In genomic region chr12:115914122-115914521, GRCh38 we compare ENCODE assay signal across 17 cellular contexts.
DNase-seq lines count a peak whose midpoint lies in the region; TF ChIP-seq lines count a peak whose summit lies in the region.
"Had no signal": no experiment of that assay in that cellular context is flagged by ENCODE, and none has a peak within 500 bp of the region (broad histone marks: within the 10 kb centered on the region; RNA-seq: fewer than 3 reads in every experiment).

No MANE protein-coding gene starts in this region.

- no peaks in the 10 kb centered on the region for H3K4me1 ChIP-seq in Karpas-422 (ENCODE audit: low read length)
- H3K4me1 ChIP-seq in thyroid gland: peaks cover 0 to 9% of the 10 kb centered on the region in 2 donors
- H3K4me1 ChIP-seq: BE2C, BLaER1, Caco-2 had no signal

- H3K79me2 ChIP-seq in Karpas-422 (ENCODE audit: low read length): no peaks in the 10 kb centered on the region

- H3K4me3 ChIP-seq in Karpas-422 (ENCODE audit: low read length) (no peak overlapping the region), coronary artery (no peak overlapping the region), thyroid gland (replicated peaks in 1 of 3) (no peak overlapping the region)
- H3K4me3 ChIP-seq: BLaER1 had no signal

- intact Hi-C loops in thyroid gland (cut with DNase I): loop anchor here (10.0 kb wide), 1 partner anchor 1289 kb away; no protein-coding TSS in a partner anchor

- H2AFZ ChIP-seq in Karpas-422 (ENCODE audit: low read length): no peak overlapping the region

- no peak for TF ChIP-seq POLR2A in thyroid gland (IDR thresholded peaks at IDR 0.05)

- H3K9me3 ChIP-seq in Karpas-422 (ENCODE audit: low read length) (no peaks in the 10 kb centered on the region), thyroid gland (no peaks in the 10 kb centered on the region)
- H3K9me3 ChIP-seq: BE2C, BLaER1, Caco-2 had no signal

- DNase-seq in Karpas-422 (peak; percentile 26), coronary artery (ENCODE audit: low spot score) (peak; percentile 11), islet precursor cell (peak; percentile 38), thyroid gland (no peak), caudate nucleus (lab: John Stamatoyannopoulos, UW) (no peak)
- DNase-seq: 8988T; ACHN; BE2C; C1 segment of cervical spinal cord; Caco-2; Calu3; CD4-positive, alpha-beta memory T cell; CD4-positive, CD25-positive, alpha-beta regulatory T cell; CD8-positive, alpha-beta memory T cell; DMS79 treated with DMSO at 0.1 percent for 48 hours; GF-D8 had no signal

- no peak overlapping the region for H3K4me2 ChIP-seq in Karpas-422 (ENCODE audit: low read depth, low read length, poor library complexity, severe bottlenecking)
- H3K4me2 ChIP-seq: BLaER1 had no signal

- no peak overlapping the region for H3K9ac ChIP-seq in Karpas-422 (ENCODE audit: low read length)
- H3K9ac ChIP-seq: BLaER1 had no signal

- TF ChIP-seq CTCF in coronary artery (IDR thresholded peaks at IDR 0.05) (no peak), thyroid gland (IDR thresholded peaks at IDR 0.05) (no peak)

- 79 to 88% methylated on average over 5 of the region's 5 CpGs for WGBS in thyroid gland, 2 donors

- no peaks in the 10 kb centered on the region for H3K9me2 ChIP-seq in Karpas-422 (replicated peaks; ENCODE audit: insufficient read depth, low read length)

- no peaks in the 10 kb centered on the region for H4K20me1 ChIP-seq in Karpas-422 (ENCODE audit: insufficient read depth, low read depth, low read length)
- H4K20me1 ChIP-seq: BLaER1 had no signal

- no peak overlapping the region for H3K27ac ChIP-seq in Karpas-422 (ENCODE audit: low read length)
- no peak overlapping the region for H3K27ac ChIP-seq in coronary artery
- H3K27ac ChIP-seq in thyroid gland: no peak overlapping the region
- H3K27ac ChIP-seq in caudate nucleus (ENCODE audit: low read depth, low read length): no peak overlapping the region
- H3K27ac ChIP-seq: BLaER1 had no signal

- no peaks in the 10 kb centered on the region for H3K36me3 ChIP-seq in Karpas-422 (ENCODE audit: insufficient read depth, low read length)
- H3K36me3 ChIP-seq in thyroid gland: no peaks in the 10 kb centered on the region
- H3K36me3 ChIP-seq: BE2C, BLaER1 had no signal

- H3K27me3 ChIP-seq in Karpas-422 (ENCODE audit: low read length): no peaks in the 10 kb centered on the region
- H3K27me3 ChIP-seq in thyroid gland: no peaks in the 10 kb centered on the region
- H3K27me3 ChIP-seq: BE2C, BLaER1 had no signal

Comparison
In these comparisons a context has a peak if more than half of its experiments do, and no peak if none do; other contexts are left out.
1. DNase-seq: peak in Karpas-422 (single experiment), coronary artery (single experiment) and islet precursor cell (single experiment); none in thyroid gland (0 of 2) and caudate nucleus (0 of 61).